Comparison of ENCODE assay signal across 1 cellular context in the genomic region with DNA sequence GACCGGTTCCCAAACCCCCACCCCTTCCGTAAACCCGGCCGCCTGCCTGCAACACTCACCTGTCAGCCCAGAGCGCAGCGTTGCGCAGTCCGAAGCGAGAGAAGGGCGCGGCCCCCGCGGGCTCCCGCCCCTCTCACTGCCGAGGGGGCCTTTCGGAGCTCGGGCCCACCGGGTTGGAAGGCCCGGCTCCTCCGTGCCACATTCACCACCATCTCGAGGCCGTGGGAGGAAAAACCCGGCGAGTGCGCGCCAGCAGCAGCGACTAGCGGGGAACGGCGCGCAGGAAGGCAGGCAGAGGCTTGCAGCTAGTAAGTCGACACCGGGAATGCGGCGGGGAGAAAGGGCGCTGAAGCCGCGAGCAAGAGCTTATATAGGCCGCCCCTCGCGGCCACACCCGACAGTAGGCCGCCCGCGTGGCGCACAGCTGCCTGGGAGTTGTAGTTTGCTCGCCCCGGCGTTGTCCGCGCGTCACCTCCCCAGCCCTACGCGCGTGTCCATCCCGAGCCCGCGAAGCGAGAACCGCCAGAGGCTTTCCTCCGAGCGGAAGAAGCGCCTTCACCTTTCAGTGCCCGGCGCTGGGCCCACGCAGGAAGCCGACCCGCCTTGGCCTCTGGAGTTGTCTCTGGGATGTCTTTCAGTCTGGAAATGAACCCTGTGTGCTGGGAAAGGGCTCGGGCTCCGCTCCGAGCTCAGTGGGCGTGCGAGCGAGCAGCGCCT.
TF ChIP-seq lines count a peak whose summit lies in the region.

No MANE protein-coding gene starts in this region.

TF ChIP-seq in A549, 52 proteins besides CTCF, POLR2A, EP300 and RAD21 (continued from another document):
- TF ChIP-seq, protein P1, sequence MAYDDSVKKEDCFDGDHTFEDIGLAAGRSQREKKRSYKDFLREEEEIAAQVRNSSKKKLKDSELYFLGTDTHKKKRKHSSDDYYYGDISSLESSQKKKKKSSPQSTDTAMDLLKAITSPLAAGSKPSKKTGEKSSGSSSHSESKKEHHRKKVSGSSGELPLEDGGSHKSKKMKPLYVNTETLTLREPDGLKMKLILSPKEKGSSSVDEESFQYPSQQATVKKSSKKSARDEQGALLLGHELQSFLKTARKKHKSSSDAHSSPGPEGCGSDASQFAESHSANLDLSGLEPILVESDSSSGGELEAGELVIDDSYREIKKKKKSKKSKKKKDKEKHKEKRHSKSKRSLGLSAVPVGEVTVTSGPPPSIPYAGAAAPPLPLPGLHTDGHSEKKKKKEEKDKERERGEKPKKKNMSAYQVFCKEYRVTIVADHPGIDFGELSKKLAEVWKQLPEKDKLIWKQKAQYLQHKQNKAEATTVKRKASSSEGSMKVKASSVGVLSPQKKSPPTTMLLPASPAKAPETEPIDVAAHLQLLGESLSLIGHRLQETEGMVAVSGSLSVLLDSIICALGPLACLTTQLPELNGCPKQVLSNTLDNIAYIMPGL (CRISPR knock-in tag; IDR thresholded peaks at IDR 0.05; ENCODE audit: borderline replicate concordance) = 0 out of 2 replicates have a peak, but pooled peaks have one; percentile 43
- no peak for TF ChIP-seq POLR2AphosphoS2 (conservative IDR thresholded peaks at IDR 0.05; ENCODE audit: low read length)
- TF ChIP-seq, protein P2, sequence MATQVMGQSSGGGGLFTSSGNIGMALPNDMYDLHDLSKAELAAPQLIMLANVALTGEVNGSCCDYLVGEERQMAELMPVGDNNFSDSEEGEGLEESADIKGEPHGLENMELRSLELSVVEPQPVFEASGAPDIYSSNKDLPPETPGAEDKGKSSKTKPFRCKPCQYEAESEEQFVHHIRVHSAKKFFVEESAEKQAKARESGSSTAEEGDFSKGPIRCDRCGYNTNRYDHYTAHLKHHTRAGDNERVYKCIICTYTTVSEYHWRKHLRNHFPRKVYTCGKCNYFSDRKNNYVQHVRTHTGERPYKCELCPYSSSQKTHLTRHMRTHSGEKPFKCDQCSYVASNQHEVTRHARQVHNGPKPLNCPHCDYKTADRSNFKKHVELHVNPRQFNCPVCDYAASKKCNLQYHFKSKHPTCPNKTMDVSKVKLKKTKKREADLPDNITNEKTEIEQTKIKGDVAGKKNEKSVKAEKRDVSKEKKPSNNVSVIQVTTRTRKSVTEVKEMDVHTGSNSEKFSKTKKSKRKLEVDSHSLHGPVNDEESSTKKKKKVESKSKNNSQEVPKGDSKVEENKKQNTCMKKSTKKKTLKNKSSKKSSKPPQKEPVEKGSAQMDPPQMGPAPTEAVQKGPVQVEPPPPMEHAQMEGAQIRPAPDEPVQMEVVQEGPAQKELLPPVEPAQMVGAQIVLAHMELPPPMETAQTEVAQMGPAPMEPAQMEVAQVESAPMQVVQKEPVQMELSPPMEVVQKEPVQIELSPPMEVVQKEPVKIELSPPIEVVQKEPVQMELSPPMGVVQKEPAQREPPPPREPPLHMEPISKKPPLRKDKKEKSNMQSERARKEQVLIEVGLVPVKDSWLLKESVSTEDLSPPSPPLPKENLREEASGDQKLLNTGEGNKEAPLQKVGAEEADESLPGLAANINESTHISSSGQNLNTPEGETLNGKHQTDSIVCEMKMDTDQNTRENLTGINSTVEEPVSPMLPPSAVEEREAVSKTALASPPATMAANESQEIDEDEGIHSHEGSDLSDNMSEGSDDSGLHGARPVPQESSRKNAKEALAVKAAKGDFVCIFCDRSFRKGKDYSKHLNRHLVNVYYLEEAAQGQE (IDR thresholded peaks at IDR 0.05) = peak; percentile 43; the same call in 1 of the 2 replicates
- TF ChIP-seq RARB (CRISPR knock-in tag; IDR thresholded peaks at IDR 0.05) = 0 out of 2 replicates have a peak, but pooled peaks have one; percentile 38
- peak; percentile 80 for TF ChIP-seq MYC (IDR thresholded peaks at IDR 0.05; ENCODE audit: borderline replicate concordance, low read length)
